21 cellular contexts compared by ENCODE assay signal in the genomic region with DNA sequence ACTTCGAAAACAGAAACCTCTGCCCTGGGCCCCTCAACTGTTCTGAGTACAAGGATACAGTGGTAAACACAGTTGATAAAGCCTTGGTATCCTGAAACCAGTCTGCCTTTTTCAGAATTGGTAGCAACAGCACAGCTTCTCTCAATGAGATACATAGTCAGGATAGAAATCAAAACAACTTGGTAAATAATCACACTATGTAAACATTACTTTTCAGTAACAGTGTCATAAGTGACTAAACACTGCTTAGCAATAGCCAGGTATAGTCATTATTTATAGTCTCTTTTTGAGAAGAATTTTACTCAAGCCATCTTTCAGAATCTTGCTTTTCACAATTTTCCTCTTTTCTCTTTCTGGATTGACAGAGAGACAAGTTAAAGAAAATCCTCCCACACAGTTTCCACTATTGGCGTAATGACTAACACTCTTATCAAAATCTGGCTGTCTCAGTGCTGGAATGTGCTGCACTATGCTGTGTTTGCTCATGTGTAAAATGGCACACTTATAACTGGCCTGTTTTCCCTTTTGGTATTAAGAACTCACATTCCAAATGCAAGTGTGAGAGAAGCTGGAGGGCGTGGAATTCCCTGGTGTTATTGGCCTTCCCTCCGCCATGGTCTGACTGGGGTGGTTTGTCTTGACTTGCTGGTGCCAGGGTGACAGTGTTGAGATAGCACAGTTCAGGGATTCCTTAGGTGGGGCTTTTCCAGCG.
DNase-seq lines count a peak whose midpoint lies in the region; ATAC-seq and TF ChIP-seq lines count a peak whose summit lies in the region.
"Had no signal": no experiment of that assay in that cellular context is flagged by ENCODE, and none has a peak within 500 bp of the region (broad histone marks: within the 10 kb centered on the region; RNA-seq: fewer than 3 reads in every experiment).

No MANE protein-coding gene starts in this region.

- H3K4me2 ChIP-seq in neuronal stem cell (ENCODE audit: insufficient read depth, low read length, poor library complexity, severe bottlenecking) = no peak overlapping the region

- peak overlapping the region; percentile 72 for H2AFZ ChIP-seq in neuronal stem cell (ENCODE audit: low read length)

- no peak overlapping the region for H3K18ac ChIP-seq in neuronal stem cell (ENCODE audit: low read length)

- no peak overlapping the region for H3K4me3 Mint-ChIP-seq in activated T-cell treated with anti-CD3 and anti-CD28 coated beads, Interleukin-2, amount 50 U/mL, for 24 hours
- H3K4me3 Mint-ChIP-seq: activated naive CD8-positive, alpha-beta T cell treated with anti-CD3 and anti-CD28 coated beads for 36 hours; neural crest cell had no signal

- ATAC-seq in gastrocnemius medialis = no peak
- ATAC-seq: gastroesophageal sphincter, left lobe of liver had no signal

- no peak overlapping the region for H3K9ac ChIP-seq in neuronal stem cell (ENCODE audit: low read depth, low read length, poor library complexity)

- WGBS in neuronal stem cell (ENCODE audit: extremely low coverage in 2 of 2, insufficient read length in 2 of 2, insufficient replicate concordance in 1 of 2), 2 donors = no CpG with 5 or more reads among the region's 5 CpGs
- 43 to 47% methylated on average over 5 of the region's 5 CpGs for WGBS in esophagus squamous epithelium, 2 donors

- peak overlapping the region; percentile 24 for H3K27ac ChIP-seq in left ventricle myocardium inferior (replicated peaks)
- H3K27ac ChIP-seq in neuronal stem cell (replicated peaks; ENCODE audit: low read length) = no peak overlapping the region
- H3K27ac ChIP-seq in gastrocnemius medialis = no peak overlapping the region
- H3K27ac ChIP-seq in esophagus squamous epithelium = no peak overlapping the region
- H3K27ac ChIP-seq: gastroesophageal sphincter, SJSA1, uterus had no signal

- H3K4me1 Mint-ChIP-seq in activated T-cell treated with anti-CD3 and anti-CD28 coated beads, Interleukin-2, amount 50 U/mL, for 24 hours (ENCODE audit: low read depth) = no peaks in the 10 kb centered on the region
- H3K4me1 Mint-ChIP-seq: activated naive CD8-positive, alpha-beta T cell treated with anti-CD3 and anti-CD28 coated beads for 36 hours had no signal

- no peaks in the 10 kb centered on the region for H3K36me3 ChIP-seq in left ventricle myocardium inferior
- H3K36me3 ChIP-seq in neuronal stem cell (replicated peaks in 1 of 2; ENCODE audit: control insufficient read depth in 2 of 2, insufficient read depth in 2 of 2, low read length in 2 of 2) = no peaks in the 10 kb centered on the region
- H3K36me3 ChIP-seq in gastrocnemius medialis = no peaks in the 10 kb centered on the region
- no peaks in the 10 kb centered on the region for H3K36me3 ChIP-seq in HAP-1 (replicated peaks)
- H3K36me3 ChIP-seq in esophagus squamous epithelium = no peaks in the 10 kb centered on the region
- H3K36me3 ChIP-seq: gastroesophageal sphincter, SJSA1 had no signal

- H3K14ac ChIP-seq in neuronal stem cell (ENCODE audit: low read length) = no peak overlapping the region

- H3K27me3 ChIP-seq in left ventricle myocardium inferior (ENCODE audit: low read depth) = no peaks in the 10 kb centered on the region
- no peaks in the 10 kb centered on the region for H3K27me3 ChIP-seq in neuronal stem cell (ENCODE audit: control insufficient read depth in 3 of 3, insufficient read depth in 3 of 3, low read depth in 1 of 3, low read length in 3 of 3)
- no peaks in the 10 kb centered on the region for H3K27me3 ChIP-seq in gastrocnemius medialis
- H3K27me3 ChIP-seq in HAP-1 (ENCODE audit: low read depth) = no peaks in the 10 kb centered on the region
- H3K27me3 ChIP-seq in esophagus squamous epithelium = no peaks in the 10 kb centered on the region
- H3K27me3 ChIP-seq: gastroesophageal sphincter, SJSA1, uterus had no signal

- no peaks in the 10 kb centered on the region for H3K36me3 Mint-ChIP-seq in activated T-cell treated with anti-CD3 and anti-CD28 coated beads, Interleukin-2, amount 50 U/mL, for 24 hours (ENCODE audit: low read depth)
- H3K36me3 Mint-ChIP-seq: activated naive CD8-positive, alpha-beta T cell treated with anti-CD3 and anti-CD28 coated beads for 36 hours had no signal

- H3K27me3 Mint-ChIP-seq in activated T-cell treated with anti-CD3 and anti-CD28 coated beads, Interleukin-2, amount 50 U/mL, for 24 hours = no peaks in the 10 kb centered on the region
- H3K27me3 Mint-ChIP-seq: activated naive CD8-positive, alpha-beta T cell treated with anti-CD3 and anti-CD28 coated beads for 36 hours had no signal

- H2AK5ac ChIP-seq in neuronal stem cell (ENCODE audit: low read depth, low read length) = no peak overlapping the region

- H3K23ac ChIP-seq in neuronal stem cell (ENCODE audit: low read depth, low read length, poor library complexity) = no peak overlapping the region

- no peak for TF ChIP-seq CTCF in left ventricle myocardium inferior (IDR thresholded peaks at IDR 0.05; ENCODE audit: borderline replicate concordance)
- no peak for TF ChIP-seq CTCF in gastrocnemius medialis (IDR thresholded peaks at IDR 0.05 in 4 of 5, conservative IDR thresholded peaks at IDR 0.05 in 1 of 5)
- TF ChIP-seq CTCF in esophagus squamous epithelium (IDR thresholded peaks at IDR 0.05) = no peak

- no peak overlapping the region for H3K4me3 ChIP-seq in left ventricle myocardium inferior
- peak overlapping the region in 1 of 2 donors; percentile 30 for H3K4me3 ChIP-seq in neuronal stem cell (ENCODE audit: low read length in 2 of 2)
- no peak overlapping the region for H3K4me3 ChIP-seq in gastrocnemius medialis
- no peak overlapping the region for H3K4me3 ChIP-seq in HAP-1
- no peak overlapping the region for H3K4me3 ChIP-seq in esophagus squamous epithelium
- H3K4me3 ChIP-seq: gastroesophageal sphincter, SJSA1, uterus had no signal

- no peak overlapping the region for H2BK5ac ChIP-seq in neuronal stem cell (ENCODE audit: low read length)

- H2BK120ac ChIP-seq in neuronal stem cell (ENCODE audit: low read depth, low read length) = no peak overlapping the region

- DNase-seq in Caki2 (ENCODE audit: low read depth) (peak; percentile 86), astrocyte of the hippocampus (ENCODE audit: low read depth, low spot score) (peak; percentile 90), left ventricle myocardium inferior (no peak), neuronal stem cell (ENCODE audit: low spot score) (no peak), gastrocnemius medialis (no peak), HAP-1 (ENCODE audit: low spot score in 2 of 2) (no peak), esophagus squamous epithelium (lab: John Stamatoyannopoulos, UW) (no peak)
- DNase-seq in activated T-cell treated with anti-CD3 and anti-CD28 coated beads, Interleukin-2, amount 50 U/mL, for 24 hours = no peak
- DNase-seq: activated CD4-positive, CD25-positive, alpha-beta regulatory T cell; activated CD8-positive, alpha-beta memory T cell treated with anti-CD3 and anti-CD28 coated beads, Interleukin-2, amount 50 U/mL, for 4 hours; activated naive CD8-positive, alpha-beta T cell treated with anti-CD3 and anti-CD28 coated beads for 36 hours; DMS 273 treated with DMSO at 0.1 percent for 48 hours; Karpas-422; NCI-H1694; NCI-H748 treated with DMSO at 0.1 percent for 48 hours; stimulated activated CD4-positive, alpha-beta T cell treated with anti-CD3 and anti-CD28 coated beads, Interleukin-15, amount 100 ng/mL, for 24 hours; uterus had no signal

- H4K91ac ChIP-seq in neuronal stem cell (ENCODE audit: low read depth, low read length, poor library complexity) = no peak overlapping the region

- H2BK15ac ChIP-seq in neuronal stem cell (ENCODE audit: low read length) = no peak overlapping the region

- H3K9me3 Mint-ChIP-seq in activated T-cell treated with anti-CD3 and anti-CD28 coated beads, Interleukin-2, amount 50 U/mL, for 24 hours = peaks cover 16% of the 10 kb centered on the region

- intact Hi-C loops in left ventricle myocardium inferior (cut with micrococcal nuclease) (no loop called here), gastrocnemius medialis (cut with DNase I; ENCODE audit: low total_unique reads) (no loop called here), esophagus squamous epithelium (cut with DNase I) (no loop called here)

- H3K4me1 ChIP-seq in left ventricle myocardium inferior = peaks cover 13% of the 10 kb centered on the region
- peaks cover 3 to 8% of the 10 kb centered on the region in 2 donors for H3K4me1 ChIP-seq in neuronal stem cell (ENCODE audit: control insufficient read depth in 2 of 2, insufficient read depth in 1 of 2, low read depth in 1 of 2, low read length in 2 of 2)
- H3K4me1 ChIP-seq in gastrocnemius medialis = no peaks in the 10 kb centered on the region
- no peaks in the 10 kb centered on the region for H3K4me1 ChIP-seq in HAP-1
- H3K4me1 ChIP-seq in esophagus squamous epithelium = no peaks in the 10 kb centered on the region
- H3K4me1 ChIP-seq: gastroesophageal sphincter, SJSA1, uterus had no signal

- H3K9me3 ChIP-seq in left ventricle myocardium inferior (replicated peaks) = peaks cover 6% of the 10 kb centered on the region
- H3K9me3 ChIP-seq in neuronal stem cell (replicated peaks in 1 of 2; ENCODE audit: control insufficient read depth in 2 of 2, insufficient read depth in 1 of 2, low read depth in 1 of 2, low read length in 2 of 2) = peaks cover 0 to 13% of the 10 kb centered on the region in 2 donors
- no peaks in the 10 kb centered on the region for H3K9me3 ChIP-seq in gastrocnemius medialis
- no peaks in the 10 kb centered on the region for H3K9me3 ChIP-seq in HAP-1
- H3K9me3 ChIP-seq in esophagus squamous epithelium = no peaks in the 10 kb centered on the region
- H3K9me3 ChIP-seq: gastroesophageal sphincter, SJSA1, uterus had no signal

- in situ Hi-C loops in Caki2 (cut with HindIII; ENCODE audit: low pct_unique_long_range_greater_than_20kb, low sequenced_read_pairs) (no loop called here), gastrocnemius medialis (cut with MboI; ENCODE audit: low sequenced_read_pairs in 4 of 4) (no loop called here), HAP-1 (cut with MboI; ENCODE audit: low sequenced_read_pairs) (no loop called here)

- H3K27ac Mint-ChIP-seq in activated T-cell treated with anti-CD3 and anti-CD28 coated beads, Interleukin-2, amount 50 U/mL, for 24 hours = no peak overlapping the region
- H3K27ac Mint-ChIP-seq: activated naive CD8-positive, alpha-beta T cell treated with anti-CD3 and anti-CD28 coated beads for 36 hours had no signal

- TF ChIP-seq POLR2A in gastrocnemius medialis (IDR thresholded peaks at IDR 0.05) (no peak), esophagus squamous epithelium (IDR thresholded peaks at IDR 0.05) (no peak)

- no peak overlapping the region for H2BK12ac ChIP-seq in neuronal stem cell (ENCODE audit: low read length)

- H4K8ac ChIP-seq in neuronal stem cell (ENCODE audit: low read depth, low read length) = no peak overlapping the region

- H3K79me1 ChIP-seq in neuronal stem cell (ENCODE audit: low read depth, low read length) = no peaks in the 10 kb centered on the region

- no peak overlapping the region for H3K4ac ChIP-seq in neuronal stem cell (ENCODE audit: low read length)

Comparison
In these comparisons a context has a peak if more than half of its experiments do, and no peak if none do; other contexts are left out.
1. DNase-seq: peak in Caki2 (single experiment) and astrocyte of the hippocampus (single experiment); none in left ventricle myocardium inferior (single experiment), neuronal stem cell (single experiment), gastrocnemius medialis (0 of 2), HAP-1 (0 of 2), esophagus squamous epithelium (single experiment) and activated T-cell treated with anti-CD3 and anti-CD28 coated beads, Interleukin-2, amount 50 U/mL, for 24 hours (single experiment).